Comparison of ENCODE assay signal across 30 cellular contexts in genomic region chr6:16092990-16093389, GRCh38. TPM values are rescaled to one million over a fixed set of nuclear protein-coding genes. Genes with fewer than 3 reads are reported as not detected.
DNase-seq lines count a peak whose midpoint lies in the region; ATAC-seq and TF ChIP-seq lines count a peak whose summit lies in the region.
"Had no signal": no experiment of that assay in that cellular context is flagged by ENCODE, and none has a peak within 500 bp of the region (broad histone marks: within the 10 kb centered on the region; RNA-seq: fewer than 3 reads in every experiment).

No MANE protein-coding gene starts in this region.

- TF ChIP-seq CTCF in hepatocyte (IDR thresholded peaks at IDR 0.05; ENCODE audit: poor library complexity) = no peak

- H3K27ac ChIP-seq in BLaER1 treated with 17β-estradiol and CSF1 and Interleukin-3, amounts not matched to agents 10 nM and 100 nM = peak overlapping the region in 5 of 11 experiments; percentile 9 to 59 (median 23); a peak in 7 of 22 replicates
- H3K27ac ChIP-seq in hepatocyte = no peak overlapping the region
- H3K27ac ChIP-seq: GM23248 had no signal

- DNase-seq in M059J (ENCODE audit: low read depth) (peak; percentile 14), SKM-1 treated with dmso at 0.1 percent for 144 hours (lab: John Stamatoyannopoulos, UW; ENCODE audit: unreplicated experiment) (peak; percentile 64), hepatocyte (ENCODE audit: low spot score) (no peak), NCI-H748 treated with DMSO at 0.1 percent for 48 hours (lab: John Stamatoyannopoulos, UW) (no peak)
- DNase-seq in activated CD4-positive, alpha-beta T cell treated with anti-CD3 and anti-CD28 coated beads, Interleukin-2, amount 10 ng/mL, durations not matched to agents 7 days and 5 days = no peak
- DNase-seq in stimulated activated naive CD4-positive, alpha-beta T cell treated with Interleukin-2 at 50 U/mL for 16 hours (lab: John Stamatoyannopoulos, UW) = no peak
- DNase-seq: activated CD4-positive, alpha-beta memory T cell treated with anti-CD3 and anti-CD28 coated beads, Interleukin-2, amount 10 ng/mL, durations not matched to agents 7 days and 5 days; activated CD4-positive, CD25-positive, alpha-beta regulatory T cell; activated CD8-positive, alpha-beta memory T cell treated with anti-CD3 and anti-CD28 coated beads, Interleukin-2, amount 50 U/mL, for 48 hours; CD4-positive, alpha-beta memory T cell; effector CD4-positive, alpha-beta T cell; erythroblast; GM23248; HFFc6; kidney glomerular epithelial cell; MG63; mucosa of descending colon; NCI-H1436 treated with DMSO at 0.1 percent for 48 hours; NCI-H82; PC-3; stimulated activated CD8-positive, alpha-beta memory T cell treated with anti-CD3 and anti-CD28 coated beads, Interleukin-4, amount 100 ng/mL, for 48 hours; SW 1271; T1000; trophoblast cell had no signal

- no peak overlapping the region for H3K4me3 ChIP-seq in BLaER1 treated with 17β-estradiol and CSF1 and Interleukin-3, amounts not matched to agents 10 nM and 100 nM
- no peak overlapping the region for H3K4me3 ChIP-seq in hepatocyte
- H3K4me3 ChIP-seq: GM23248, lung, MG63, mucosa of descending colon had no signal

- no peak overlapping the region for H3K4me3 Mint-ChIP-seq in activated CD4-positive, alpha-beta T cell treated with anti-CD3 and anti-CD28 coated beads, Interleukin-2, amount 10 ng/mL, durations not matched to agents 7 days and 5 days
- H3K4me3 Mint-ChIP-seq: activated CD4-positive, alpha-beta memory T cell treated with anti-CD3 and anti-CD28 coated beads, Interleukin-2, amount 10 ng/mL, durations not matched to agents 7 days and 5 days; activated naive CD4-positive, alpha-beta T cell treated with anti-CD3 and anti-CD28 coated beads, Interleukin-2, amount 50 U/mL, for 24 hours; CD4-positive, alpha-beta memory T cell; HFFc6; nephron had no signal

- H3K4me1 Mint-ChIP-seq in activated CD4-positive, alpha-beta T cell treated with anti-CD3 and anti-CD28 coated beads, Interleukin-2, amount 10 ng/mL, durations not matched to agents 7 days and 5 days = peaks cover 10% of the 10 kb centered on the region
- H3K4me1 Mint-ChIP-seq: activated naive CD4-positive, alpha-beta T cell treated with anti-CD3 and anti-CD28 coated beads, Interleukin-2, amount 50 U/mL, for 24 hours; CD4-positive, alpha-beta memory T cell had no signal

- no peaks in the 10 kb centered on the region for H3K27me3 Mint-ChIP-seq in activated CD4-positive, alpha-beta T cell treated with anti-CD3 and anti-CD28 coated beads, Interleukin-2, amount 10 ng/mL, durations not matched to agents 7 days and 5 days
- H3K27me3 Mint-ChIP-seq: activated CD4-positive, alpha-beta memory T cell treated with anti-CD3 and anti-CD28 coated beads, Interleukin-2, amount 10 ng/mL, durations not matched to agents 7 days and 5 days had no signal

- H3K4me1 ChIP-seq in BLaER1 treated with 17β-estradiol and CSF1 and Interleukin-3, amounts not matched to agents 10 nM and 100 nM = peaks cover 17 to 38% (median 26%) of the 10 kb centered on the region in 10 experiments
- peaks cover 7% of the 10 kb centered on the region for H3K4me1 ChIP-seq in hepatocyte (ENCODE audit: insufficient read depth)

- no peaks in the 10 kb centered on the region for H3K27me3 ChIP-seq in BLaER1 treated with 17β-estradiol and CSF1 and Interleukin-3, amounts not matched to agents 10 nM and 100 nM
- H3K27me3 ChIP-seq in hepatocyte = no peaks in the 10 kb centered on the region
- H3K27me3 ChIP-seq: MG63 had no signal

- no peak overlapping the region for H3K27ac Mint-ChIP-seq in activated CD4-positive, alpha-beta T cell treated with anti-CD3 and anti-CD28 coated beads, Interleukin-2, amount 10 ng/mL, durations not matched to agents 7 days and 5 days
- H3K27ac Mint-ChIP-seq: activated CD4-positive, alpha-beta memory T cell treated with anti-CD3 and anti-CD28 coated beads, Interleukin-2, amount 10 ng/mL, durations not matched to agents 7 days and 5 days; activated naive CD4-positive, alpha-beta T cell treated with anti-CD3 and anti-CD28 coated beads, Interleukin-2, amount 50 U/mL, for 24 hours; activated T-helper 2 cell treated with anti-CD3 and anti-CD28 coated beads, Interferon-gamma antibody, Interleukin-2, Interleukin-4, amounts not matched to agents 10 μg/mL and 5 μg/mL and 100 μg/mL, durations not matched to agents 14 hours and 24 hours and 36 hours; CD4-positive, alpha-beta memory T cell; HFFc6; nephron had no signal

- H3K36me3 Mint-ChIP-seq in activated CD4-positive, alpha-beta T cell treated with anti-CD3 and anti-CD28 coated beads, Interleukin-2, amount 10 ng/mL, durations not matched to agents 7 days and 5 days (ENCODE audit: low read depth) = no peaks in the 10 kb centered on the region
- H3K36me3 Mint-ChIP-seq: activated naive CD4-positive, alpha-beta T cell treated with anti-CD3 and anti-CD28 coated beads, Interleukin-2, amount 50 U/mL, for 24 hours; CD4-positive, alpha-beta memory T cell had no signal

- H3K9ac ChIP-seq in BLaER1 treated with 17β-estradiol and CSF1 and Interleukin-3, amounts not matched to agents 10 nM and 100 nM = peak overlapping the region in 1 of 11 experiments; percentile 23; a peak in 1 of 22 replicates
- H3K9ac ChIP-seq: GM23248 had no signal

- no peaks in the 10 kb centered on the region for H3K79me2 ChIP-seq in hepatocyte

- peak; percentile 71 for ATAC-seq in GM19351 (IDR thresholded peaks at IDR 0.05; ENCODE audit: unreplicated experiment)
- ATAC-seq: mucosa of descending colon, PC-3 had no signal

- WGBS in hepatocyte (ENCODE audit: low lambda C conversion rate, missing lambda C conversion rate) = 84% methylated on average over 5 of the region's 5 CpGs

- CTCF ChIA-PET in activated CD4-positive, alpha-beta T cell treated with anti-CD3 and anti-CD28 coated beads, Interleukin-2, amount 10 ng/mL, durations not matched to agents 7 days and 5 days (lab: Charles Lee) = interaction anchor here (0.7 to 1.7 kb wide), 5 partner anchors 11 to 116 kb away, joined by 3 read pairs; no protein-coding TSS in a partner anchor

- H2AFZ ChIP-seq in hepatocyte = no peak overlapping the region
- H2AFZ ChIP-seq: GM23248 had no signal

- H3K36me3 ChIP-seq in BLaER1 treated with 17β-estradiol and CSF1 and Interleukin-3, amounts not matched to agents 10 nM and 100 nM = no peaks in the 10 kb centered on the region
- H3K36me3 ChIP-seq in hepatocyte (replicated peaks; ENCODE audit: insufficient read depth, low read depth) = no peaks in the 10 kb centered on the region
- H3K36me3 ChIP-seq: MG63 had no signal

- POLR2A ChIA-PET in activated CD4-positive, alpha-beta T cell treated with anti-CD3 and anti-CD28 coated beads, Interleukin-2, amount 10 ng/mL, durations not matched to agents 7 days and 5 days (lab: Charles Lee) = no interaction called here

- H3K9me3 ChIP-seq in BLaER1 treated with 17β-estradiol and CSF1 and Interleukin-3, amounts not matched to agents 10 nM and 100 nM (replicated peaks in 1 of 11) = peaks cover 0 to 8% (median 0%) of the 10 kb centered on the region in 11 experiments; a peak in 1 of 22 replicates
- no peaks in the 10 kb centered on the region for H3K9me3 ChIP-seq in hepatocyte (ENCODE audit: low read depth)
- H3K9me3 ChIP-seq: MG63, mucosa of descending colon had no signal

- no peaks in the 10 kb centered on the region for H4K20me1 ChIP-seq in BLaER1 treated with 17β-estradiol and CSF1 and Interleukin-3, amounts not matched to agents 10 nM and 100 nM
- no peaks in the 10 kb centered on the region for H4K20me1 ChIP-seq in hepatocyte (ENCODE audit: insufficient read depth, poor library complexity, severe bottlenecking)

- H3K9me2 ChIP-seq in hepatocyte (replicated peaks; ENCODE audit: insufficient read depth) = no peaks in the 10 kb centered on the region

- peaks cover 6% of the 10 kb centered on the region for H3K9me3 Mint-ChIP-seq in activated CD4-positive, alpha-beta T cell treated with anti-CD3 and anti-CD28 coated beads, Interleukin-2, amount 10 ng/mL, durations not matched to agents 7 days and 5 days
- H3K9me3 Mint-ChIP-seq: activated naive CD4-positive, alpha-beta T cell treated with anti-CD3 and anti-CD28 coated beads, Interleukin-2, amount 50 U/mL, for 24 hours; HFFc6 had no signal

- H3K4me2 ChIP-seq in BLaER1 treated with 17β-estradiol and CSF1 and Interleukin-3, amounts not matched to agents 10 nM and 100 nM = peak overlapping the region in 8 of 11 experiments; percentile 33 to 71 (median 62); a peak in 16 of 22 replicates
- no peak overlapping the region for H3K4me2 ChIP-seq in hepatocyte

RNA-seq across cellular contexts. Expression of gene MYLIP, which starts 35.9 kb away (rescaled TPM):
- total RNA-seq in M059J (2014; rRNA removed; shearing (Covaris generic)) = 11.8 and 16.3 TPM in 2 replicates
- total RNA-seq in activated CD4-positive, alpha-beta T cell treated with anti-CD3 and anti-CD28 coated beads, Interleukin-2, amount 10 ng/mL, durations not matched to agents 7 days and 5 days = 10 to 100 TPM; 16.9 to 18.1 TPM
- total RNA-seq in hepatocyte = 69.4 and 76.0 TPM in 2 replicates
- 85.7 and 86.5 TPM in 2 replicates for polyA plus RNA-seq in hepatocyte

Comparison
In these comparisons a context has a peak if more than half of its experiments do, and no peak if none do; other contexts are left out.
1. DNase-seq: peak in M059J (single experiment) and SKM-1 treated with dmso at 0.1 percent for 144 hours (single experiment); none in activated CD4-positive, alpha-beta T cell treated with anti-CD3 and anti-CD28 coated beads, Interleukin-2, amount 10 ng/mL, durations not matched to agents 7 days and 5 days (single experiment), hepatocyte (single experiment), stimulated activated naive CD4-positive, alpha-beta T cell treated with Interleukin-2 at 50 U/mL for 16 hours (single experiment) and NCI-H748 treated with DMSO at 0.1 percent for 48 hours (single experiment).